In the genomic region with DNA sequence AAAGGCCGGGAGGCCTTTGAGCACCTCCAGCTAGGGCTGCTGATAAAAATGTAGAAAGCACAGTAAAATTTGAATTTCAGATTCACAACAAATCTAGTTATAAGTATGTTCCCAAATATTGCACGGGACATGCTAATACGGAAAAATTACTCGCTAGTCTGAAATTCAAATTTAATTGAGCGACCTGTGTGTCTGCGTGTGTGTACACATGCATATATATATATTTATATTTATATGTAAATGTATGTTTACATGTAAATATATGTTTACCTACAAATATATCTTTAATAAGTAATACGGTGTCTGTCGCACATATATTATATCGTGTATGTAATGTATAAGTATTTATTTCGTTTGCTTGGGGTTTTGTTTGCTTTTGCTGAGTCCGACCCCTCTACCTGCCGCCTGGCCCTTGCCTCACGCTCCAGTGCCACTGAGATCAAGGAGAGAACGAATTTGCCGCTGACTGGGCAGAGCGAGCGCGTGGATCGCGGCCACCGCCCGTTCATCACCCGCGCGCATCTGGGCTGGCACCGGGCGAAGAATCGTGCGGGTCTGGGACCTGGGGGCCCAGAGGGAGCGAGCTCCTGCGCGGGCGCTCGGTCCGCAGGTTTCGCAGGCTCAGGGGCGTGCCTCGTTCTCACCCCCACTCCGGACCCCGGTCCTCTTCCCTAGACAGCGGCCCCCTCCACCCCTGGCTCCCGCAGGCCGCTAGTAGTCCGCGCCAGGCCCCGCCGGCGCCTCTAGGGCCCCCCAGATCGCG, we compare ENCODE assay signal across 8 cellular contexts. TPM values are rescaled to one million over a fixed set of nuclear protein-coding genes. Genes with fewer than 3 reads are reported as not detected.
DNase-seq lines count a peak whose midpoint lies in the region; ATAC-seq, FAIRE-seq and TF ChIP-seq lines count a peak whose summit lies in the region.

No MANE protein-coding gene starts in this region.

- H3K4me3 ChIP-seq in Panc1 (ENCODE audit: low read depth in 2 of 2, low read length in 2 of 2) = peak overlapping the region; percentile 76 to 96
- peak overlapping the region; percentile 83 to 92 (median 88) for H3K4me3 ChIP-seq in esophagus muscularis mucosa
- peak overlapping the region; percentile 94 for H3K4me3 ChIP-seq in osteoblast (ENCODE audit: insufficient read depth, low read length)

- peaks cover 35% of the 10 kb centered on the region for H3K27me3 Mint-ChIP-seq in Calu3 (ENCODE audit: unreplicated experiment)

- H3K79me2 ChIP-seq in osteoblast (ENCODE audit: insufficient read depth, low read length) = peaks cover 6% of the 10 kb centered on the region

- BruUV-seq in Calu3 (replicated peaks; lab: Mats Ljungman, UMichigan) (no TSS peak), Panc1 (replicated peaks; lab: Mats Ljungman, UMichigan) (no TSS peak)

- WGBS in esophagus muscularis mucosa = 17% methylated on average over 15 of the region's 50 CpGs

- H3K4me2 ChIP-seq in osteoblast (ENCODE audit: insufficient read depth, low read length) = peak overlapping the region; percentile 87

- H3K4me1 Mint-ChIP-seq in Calu3 (ENCODE audit: low read depth, unreplicated experiment) = no peaks in the 10 kb centered on the region

- no peaks in the 10 kb centered on the region for H3K9me3 Mint-ChIP-seq in Calu3 (ENCODE audit: low read depth, unreplicated experiment)

- intact Hi-C loops in Calu3 (cut with micrococcal nuclease; ENCODE audit: unreplicated experiment) (loop anchor here (10.0 kb wide), 1 partner anchor 74 kb away; no protein-coding TSS in a partner anchor), Panc1 (cut with micrococcal nuclease; ENCODE audit: unreplicated experiment) (loop anchor here (10.0 kb wide), 1 partner anchor 74 kb away; no protein-coding TSS in a partner anchor), esophagus muscularis mucosa (cut with DNase I) (no loop called here)

- POLR2A ChIA-PET in Panc1 (lab: Charles Lee) = no interaction called here

- no peak for DNase-seq in Calu3
- no peak for DNase-seq in Panc1 (ENCODE audit: low read depth, low spot score)
- no peak for DNase-seq in esophagus muscularis mucosa (ENCODE audit: extremely low spot score)
- no peak for DNase-seq in osteoblast (ENCODE audit: insufficient read length, low spot score, missing footprints)
- DNase-seq in COR-L47 (lab: John Stamatoyannopoulos, UW) = no peak
- no peak for DNase-seq in RCC 7860 (ENCODE audit: low spot score)
- DNase-seq in NCI-H524 treated with DMSO at 0.1 percent for 48 hours (lab: John Stamatoyannopoulos, UW) = no peak
- no peak for DNase-seq in occipital lobe (lab: John Stamatoyannopoulos, UW)

- no peak for FAIRE-seq in RCC 7860 (lab: Jason Lieb, UNC)

- no peak for TF ChIP-seq POLR2A in esophagus muscularis mucosa (IDR thresholded peaks at IDR 0.05; ENCODE audit: low read depth)

- CTCF ChIA-PET in Calu3 (lab: Charles Lee) = no interaction called here
- CTCF ChIA-PET in Panc1 (lab: Charles Lee) = no interaction called here

- H4K20me1 ChIP-seq in osteoblast (ENCODE audit: insufficient read depth, low read length) = no peaks in the 10 kb centered on the region

- ATAC-seq in Panc1 = no peak

- H3K4me3 Mint-ChIP-seq in Calu3 (ENCODE audit: low read depth, unreplicated experiment) = peak overlapping the region; percentile 74

- H3K27ac Mint-ChIP-seq in Calu3 (ENCODE audit: unreplicated experiment) = no peak overlapping the region

- H3K4me1 ChIP-seq in Panc1 (ENCODE audit: control insufficient read depth, insufficient read depth, low read length) (peaks cover 11% of the 10 kb centered on the region), esophagus muscularis mucosa (peaks cover 30 to 49% (median 44%) of the 10 kb centered on the region in 4 donors), osteoblast (ENCODE audit: insufficient read depth, low read length) (peaks cover 6% of the 10 kb centered on the region)

- H3K27me3 ChIP-seq in Panc1 (ENCODE audit: control insufficient read depth, insufficient read depth, low read length) (no peaks in the 10 kb centered on the region), esophagus muscularis mucosa (peaks cover 9 to 51% (median 43%) of the 10 kb centered on the region in 4 donors), osteoblast (ENCODE audit: insufficient read depth, low read length) (peaks cover 50% of the 10 kb centered on the region)

- H3K36me3 ChIP-seq in Panc1 (ENCODE audit: control insufficient read depth, insufficient read depth, low read length) (peaks cover 3% of the 10 kb centered on the region), esophagus muscularis mucosa (peaks cover 11 to 26% (median 20%) of the 10 kb centered on the region in 4 donors), osteoblast (ENCODE audit: insufficient read depth, low read length) (peaks cover 10% of the 10 kb centered on the region)

- no peak for TF ChIP-seq EP300 in esophagus muscularis mucosa (IDR thresholded peaks at IDR 0.05)

- H3K36me3 Mint-ChIP-seq in Calu3 (ENCODE audit: insufficient read depth, unreplicated experiment) = peaks cover 16% of the 10 kb centered on the region

- H2AFZ ChIP-seq in osteoblast (ENCODE audit: low read length) = no peak overlapping the region

- no peak overlapping the region for H3K27ac ChIP-seq in Panc1 (ENCODE audit: low read length)
- H3K27ac ChIP-seq in esophagus muscularis mucosa (replicated peaks in 1 of 4) = no peak overlapping the region
- no peak overlapping the region for H3K27ac ChIP-seq in osteoblast (ENCODE audit: low read depth, low read length)

- TF ChIP-seq CTCF in Calu3 (IDR thresholded peaks at IDR 0.05; ENCODE audit: unreplicated experiment) (no peak), Panc1 (IDR thresholded peaks at IDR 0.05) (no peak), esophagus muscularis mucosa (IDR thresholded peaks at IDR 0.05) (no peak), osteoblast (IDR thresholded peaks at IDR 0.05; ENCODE audit: extremely low read depth, low read depth, low read length) (no peak)

- in situ Hi-C loops in Panc1 (cut with HindIII; ENCODE audit: low pct_unique_long_range_greater_than_20kb, low sequenced_read_pairs) = no loop called here

- H3K9me3 ChIP-seq in Panc1 (ENCODE audit: control insufficient read depth, insufficient read depth, low read depth, low read length) (no peaks in the 10 kb centered on the region), esophagus muscularis mucosa (no peaks in the 10 kb centered on the region), osteoblast (ENCODE audit: low read depth, low read length) (no peaks in the 10 kb centered on the region)

RNA-seq across cellular contexts. Expression of gene WRAP73, which starts 0.5 kb away (rescaled TPM):
- total RNA-seq in Calu3 (2022) = 14.9 and 18.6 TPM in 2 replicates
- 27.1 TPM for total RNA-seq in Panc1 (2021; ENCODE audit: unreplicated experiment)
- 31.8 TPM for polyA plus RNA-seq in Panc1 (2012; ENCODE audit: insufficient read length)
- total RNA-seq in esophagus muscularis mucosa = 10 to 100 TPM; 12.9 to 25.9 (median 15.7) TPM
- 9.8 and 12.4 TPM in 2 replicates for total RNA-seq in osteoblast
- total RNA-seq in occipital lobe = 10.8 TPM

RNA-seq across cellular contexts. Expression of gene TP73, which starts 1.9 kb away (rescaled TPM):
- 0.34 and 0.54 TPM in 2 replicates for total RNA-seq in Calu3 (2022)
- 4.7 TPM for total RNA-seq in Panc1 (2021; ENCODE audit: unreplicated experiment)
- 3.2 TPM for polyA plus RNA-seq in Panc1 (2012; ENCODE audit: insufficient read length)
- total RNA-seq in esophagus muscularis mucosa = not detected
- not detected in 2 replicates for total RNA-seq in osteoblast
- total RNA-seq in occipital lobe = 0.16 TPM

RNA-seq across cellular contexts. Expression of gene TPRG1L, which starts 25.6 kb away (rescaled TPM):
- 22.5 and 27.3 TPM in 2 replicates for total RNA-seq in Calu3 (2022)
- 57.5 TPM for total RNA-seq in Panc1 (2021; ENCODE audit: unreplicated experiment)
- polyA plus RNA-seq in Panc1 (2012; ENCODE audit: insufficient read length) = 93.0 TPM
- total RNA-seq in esophagus muscularis mucosa = 10 to 100 TPM; 36.8 to 55.3 (median 50.3) TPM
- 30.9 and 35.8 TPM in 2 replicates for total RNA-seq in osteoblast
- total RNA-seq in occipital lobe = 19.0 TPM

RNA-seq across cellular contexts. Expression of gene MEGF6, which starts 39.1 kb away (rescaled TPM):
- 32.4 and 33.8 TPM in 2 replicates for total RNA-seq in Calu3 (2022)
- 32.6 TPM for total RNA-seq in Panc1 (2021; ENCODE audit: unreplicated experiment)
- polyA plus RNA-seq in Panc1 (2012; ENCODE audit: insufficient read length) = 35.5 TPM
- 10 to 100 TPM in 3 of 4 donors, 1 to 10 TPM in 1; 9.3 to 18.1 (median 12.7) TPM for total RNA-seq in esophagus muscularis mucosa
- total RNA-seq in osteoblast = 61.9 and 85.4 TPM in 2 replicates
- total RNA-seq in occipital lobe = 6.4 TPM
